ENCODE assay signal across 18 cellular contexts in genomic region chr4:57633212-57633859, GRCh38.
DNase-seq lines count a peak whose midpoint lies in the region; ATAC-seq and TF ChIP-seq lines count a peak whose summit lies in the region.
"Had no signal": no experiment of that assay in that cellular context is flagged by ENCODE, and none has a peak within 500 bp of the region (broad histone marks: within the 10 kb centered on the region; RNA-seq: fewer than 3 reads in every experiment).

No MANE protein-coding gene starts in this region.

- H3K9me3 Mint-ChIP-seq in MCF 10A (ENCODE audit: unreplicated experiment) (no peaks in the 10 kb centered on the region), nephron progenitor cell (no peaks in the 10 kb centered on the region)

- CTCF ChIA-PET in MCF 10A (lab: Yijun Ruan, JAX) = no interaction called here

- intact Hi-C loops in MCF 10A (cut with micrococcal nuclease) = no loop called here
- intact Hi-C loops in breast epithelium (cut with DNase I; ENCODE audit: low total_unique reads) = no loop called here

- no peak overlapping the region for H3K4me3 ChIP-seq in breast epithelium
- H3K4me3 ChIP-seq in liver (ENCODE audit: low read depth in 1 of 3, low read length in 3 of 3) = no peak overlapping the region
- H3K4me3 ChIP-seq in coronary artery = no peak overlapping the region
- H3K4me3 ChIP-seq: GM12878, GM23248 had no signal

- H3K27ac ChIP-seq in breast epithelium = no peak overlapping the region
- H3K27ac ChIP-seq in liver (ENCODE audit: low read depth in 1 of 2, low read length in 2 of 2) = no peak overlapping the region
- H3K27ac ChIP-seq in coronary artery = no peak overlapping the region
- H3K27ac ChIP-seq: GM23248 had no signal

- POLR2A ChIA-PET in MCF 10A (lab: Yijun Ruan, JAX) = interaction anchor here (0.6 kb wide), 2 partner anchors 47 to 106 kb away, joined by 3 to 6 read pairs; no protein-coding TSS in a partner anchor

- TF ChIP-seq POLR2A in breast epithelium (IDR thresholded peaks at IDR 0.05) = no peak

- H3K27ac Mint-ChIP-seq in MCF 10A (ENCODE audit: low read depth, unreplicated experiment) = no peak overlapping the region
- H3K27ac Mint-ChIP-seq in nephron progenitor cell = no peak overlapping the region
- H3K27ac Mint-ChIP-seq: CD4-positive, alpha-beta memory T cell had no signal

- H3K4me1 ChIP-seq in breast epithelium (no peaks in the 10 kb centered on the region), liver (ENCODE audit: control insufficient read depth in 4 of 4, insufficient read depth in 4 of 4, low read length in 3 of 4) (peaks cover 0 to 9% (median 0%) of the 10 kb centered on the region in 4 donors)

- no peak overlapping the region for H3K9ac ChIP-seq in liver (ENCODE audit: low read depth in 1 of 2, low read length in 2 of 2)
- H3K9ac ChIP-seq: GM23248 had no signal

- no peaks in the 10 kb centered on the region for H3K36me3 ChIP-seq in breast epithelium
- H3K36me3 ChIP-seq in liver (ENCODE audit: control insufficient read depth in 4 of 4, insufficient read depth in 3 of 4, low read depth in 1 of 4, low read length in 3 of 4) = no peaks in the 10 kb centered on the region

- H3K27me3 Mint-ChIP-seq in MCF 10A (ENCODE audit: insufficient read depth, unreplicated experiment) (no peaks in the 10 kb centered on the region), nephron progenitor cell (ENCODE audit: low read depth, poor library complexity) (no peaks in the 10 kb centered on the region)
- H3K27me3 Mint-ChIP-seq: CD4-positive, alpha-beta memory T cell had no signal

- no peaks in the 10 kb centered on the region for H3K27me3 ChIP-seq in breast epithelium
- no peaks in the 10 kb centered on the region for H3K27me3 ChIP-seq in liver (ENCODE audit: control insufficient read depth in 4 of 4, insufficient read depth in 4 of 4, low read length in 3 of 4)

- no peak overlapping the region for H3K4me3 Mint-ChIP-seq in MCF 10A (ENCODE audit: unreplicated experiment)
- H3K4me3 Mint-ChIP-seq in nephron progenitor cell = no peak overlapping the region
- H3K4me3 Mint-ChIP-seq: CD4-positive, alpha-beta memory T cell had no signal

- H3K9me3 ChIP-seq in breast epithelium (no peaks in the 10 kb centered on the region), liver (ENCODE audit: control insufficient read depth in 4 of 4, low read length in 3 of 4) (no peaks in the 10 kb centered on the region)

- peak; percentile 36 for DNase-seq in MCF 10A (ENCODE audit: unreplicated experiment)
- DNase-seq in breast epithelium (ENCODE audit: low spot score in 2 of 2) = no peak
- no peak for DNase-seq in left lobe of liver (ENCODE audit: low spot score)
- DNase-seq in coronary artery (ENCODE audit: low spot score) = no peak
- DNase-seq in nephron progenitor cell = no peak
- DNase-seq: C1 segment of cervical spinal cord; Calu3; CD4-positive, alpha-beta memory T cell; COR-L47; DMS79; EL; GDM1; GM23248; H7; HCEC 1CT had no signal

- BruUV-seq in MCF 10A (replicated peaks; lab: Mats Ljungman, UMichigan) = no TSS peak

- H3K36me3 Mint-ChIP-seq in MCF 10A (ENCODE audit: insufficient read depth, unreplicated experiment) = no peaks in the 10 kb centered on the region
- no peaks in the 10 kb centered on the region for H3K36me3 Mint-ChIP-seq in nephron progenitor cell (ENCODE audit: low read depth)
- H3K36me3 Mint-ChIP-seq: CD4-positive, alpha-beta memory T cell had no signal

- TF ChIP-seq RAD21 in liver (IDR thresholded peaks at IDR 0.05) = peak in 1 of 2 donors; percentile 32

- no peak for TF ChIP-seq CTCF in MCF 10A (IDR thresholded peaks at IDR 0.05; ENCODE audit: unreplicated experiment)
- TF ChIP-seq CTCF in breast epithelium (IDR thresholded peaks at IDR 0.05) = no peak
- TF ChIP-seq CTCF in liver (IDR thresholded peaks at IDR 0.05; ENCODE audit: low read depth, low read length, missing input control) = no peak
- TF ChIP-seq CTCF in coronary artery (IDR thresholded peaks at IDR 0.05) = no peak
- TF ChIP-seq CTCF in nephron progenitor cell (IDR thresholded peaks at IDR 0.05) = no peak

- H3K4me1 Mint-ChIP-seq in MCF 10A (ENCODE audit: insufficient read depth, unreplicated experiment) = peaks cover 20% of the 10 kb centered on the region
- H3K4me1 Mint-ChIP-seq in nephron progenitor cell = peaks cover 4% of the 10 kb centered on the region
- H3K4me1 Mint-ChIP-seq: CD4-positive, alpha-beta memory T cell had no signal

- 43% methylated on average over 3 of the region's 3 CpGs for WGBS in liver

- peak; percentile 81 for ATAC-seq in left lobe of liver
- ATAC-seq in GM19023 (IDR thresholded peaks at IDR 0.05; ENCODE audit: unreplicated experiment) = no peak
- ATAC-seq: GM12878 had no signal

TF ChIP-seq in liver, 16 proteins besides CTCF, POLR2A, EP300 and RAD21:
- TF ChIP-seq TAF1 (conservative IDR thresholded peaks at IDR 0.05) (no peak), NR2F2 (IDR thresholded peaks at IDR 0.05) (no peak), HNF4G (IDR thresholded peaks at IDR 0.05) (no peak), YY1 (IDR thresholded peaks at IDR 0.05) (peak; percentile 33), HNF4A (conservative IDR thresholded peaks at IDR 0.05) (peak in 1 of 2 donors; percentile 65), JUND (IDR thresholded peaks at IDR 0.05) (peak in 1 of 2 donors; percentile 8), EGR1 (IDR thresholded peaks at IDR 0.05; ENCODE audit: low read depth in 2 of 2) (no peak), ZBTB33 (IDR thresholded peaks at IDR 0.05) (peak; percentile 73), MAX (IDR thresholded peaks at IDR 0.05) (no peak), SP1 (IDR thresholded peaks at IDR 0.05) (no peak), FOXA2 (IDR thresholded peaks at IDR 0.05) (peak; percentile 77), RXRA (IDR thresholded peaks at IDR 0.05) (peak; percentile 21 to 89)
- TF ChIP-seq, protein P1, sequence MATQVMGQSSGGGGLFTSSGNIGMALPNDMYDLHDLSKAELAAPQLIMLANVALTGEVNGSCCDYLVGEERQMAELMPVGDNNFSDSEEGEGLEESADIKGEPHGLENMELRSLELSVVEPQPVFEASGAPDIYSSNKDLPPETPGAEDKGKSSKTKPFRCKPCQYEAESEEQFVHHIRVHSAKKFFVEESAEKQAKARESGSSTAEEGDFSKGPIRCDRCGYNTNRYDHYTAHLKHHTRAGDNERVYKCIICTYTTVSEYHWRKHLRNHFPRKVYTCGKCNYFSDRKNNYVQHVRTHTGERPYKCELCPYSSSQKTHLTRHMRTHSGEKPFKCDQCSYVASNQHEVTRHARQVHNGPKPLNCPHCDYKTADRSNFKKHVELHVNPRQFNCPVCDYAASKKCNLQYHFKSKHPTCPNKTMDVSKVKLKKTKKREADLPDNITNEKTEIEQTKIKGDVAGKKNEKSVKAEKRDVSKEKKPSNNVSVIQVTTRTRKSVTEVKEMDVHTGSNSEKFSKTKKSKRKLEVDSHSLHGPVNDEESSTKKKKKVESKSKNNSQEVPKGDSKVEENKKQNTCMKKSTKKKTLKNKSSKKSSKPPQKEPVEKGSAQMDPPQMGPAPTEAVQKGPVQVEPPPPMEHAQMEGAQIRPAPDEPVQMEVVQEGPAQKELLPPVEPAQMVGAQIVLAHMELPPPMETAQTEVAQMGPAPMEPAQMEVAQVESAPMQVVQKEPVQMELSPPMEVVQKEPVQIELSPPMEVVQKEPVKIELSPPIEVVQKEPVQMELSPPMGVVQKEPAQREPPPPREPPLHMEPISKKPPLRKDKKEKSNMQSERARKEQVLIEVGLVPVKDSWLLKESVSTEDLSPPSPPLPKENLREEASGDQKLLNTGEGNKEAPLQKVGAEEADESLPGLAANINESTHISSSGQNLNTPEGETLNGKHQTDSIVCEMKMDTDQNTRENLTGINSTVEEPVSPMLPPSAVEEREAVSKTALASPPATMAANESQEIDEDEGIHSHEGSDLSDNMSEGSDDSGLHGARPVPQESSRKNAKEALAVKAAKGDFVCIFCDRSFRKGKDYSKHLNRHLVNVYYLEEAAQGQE (IDR thresholded peaks at IDR 0.05) = no peak
- TF ChIP-seq, protein P2, sequence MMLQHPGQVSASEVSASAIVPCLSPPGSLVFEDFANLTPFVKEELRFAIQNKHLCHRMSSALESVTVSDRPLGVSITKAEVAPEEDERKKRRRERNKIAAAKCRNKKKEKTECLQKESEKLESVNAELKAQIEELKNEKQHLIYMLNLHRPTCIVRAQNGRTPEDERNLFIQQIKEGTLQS (IDR thresholded peaks at IDR 0.05) = no peak
